Comparison of ENCODE assay signal across 26 cellular contexts in genomic region chr15:57671636-57672035, GRCh38. TPM values are rescaled to one million over a fixed set of nuclear protein-coding genes. Genes with fewer than 3 reads are reported as not detected.
DNase-seq lines count a peak whose midpoint lies in the region; ATAC-seq, FAIRE-seq and TF ChIP-seq lines count a peak whose summit lies in the region.
"Had no signal": no experiment of that assay in that cellular context is flagged by ENCODE, and none has a peak within 500 bp of the region (broad histone marks: within the 10 kb centered on the region; RNA-seq: fewer than 3 reads in every experiment).

No MANE protein-coding gene starts in this region.

- H3K9ac ChIP-seq in mammary epithelial cell (ENCODE audit: insufficient read depth, low read length) (no peak overlapping the region), kidney (ENCODE audit: low read length in 2 of 2) (no peak overlapping the region)

- peak overlapping the region; percentile 49 for H3K27ac Mint-ChIP-seq in MCF 10A (ENCODE audit: low read depth, unreplicated experiment)

- no peaks in the 10 kb centered on the region for H3K36me3 ChIP-seq in mammary epithelial cell (ENCODE audit: insufficient read depth, low read length)
- no peaks in the 10 kb centered on the region for H3K36me3 ChIP-seq in kidney (ENCODE audit: control insufficient read depth in 1 of 2, insufficient read depth in 2 of 2, low read length in 2 of 2)
- H3K36me3 ChIP-seq in ovary = no peaks in the 10 kb centered on the region
- H3K36me3 ChIP-seq: HAP-1, SJSA1 had no signal

- H3K27me3 ChIP-seq in mammary epithelial cell (ENCODE audit: insufficient read depth, low read length) (no peaks in the 10 kb centered on the region), ovary (no peaks in the 10 kb centered on the region)

- BruUV-seq in MCF 10A (replicated peaks; lab: Mats Ljungman, UMichigan) = no TSS peak
- no TSS peak for BruUV-seq in mammary epithelial cell (replicated peaks; lab: Mats Ljungman, UMichigan)

- intact Hi-C loops in MCF 10A (cut with micrococcal nuclease) (no loop called here), mammary epithelial cell (cut with micrococcal nuclease) (no loop called here), kidney (cut with DNase I) (no loop called here), ovary (cut with DNase I) (loop anchor here in 2 of 4 donors (5.0 to 10.0 kb wide), 2 partner anchors 63 to 71 kb away; no protein-coding TSS in a partner anchor)

- H3K4me3 Mint-ChIP-seq in MCF 10A (ENCODE audit: unreplicated experiment) = no peak overlapping the region

- no peaks in the 10 kb centered on the region for H3K9me3 ChIP-seq in mammary epithelial cell (replicated peaks; ENCODE audit: insufficient read depth, low read length)
- no peaks in the 10 kb centered on the region for H3K9me3 ChIP-seq in kidney (ENCODE audit: control insufficient read depth in 1 of 2, low read length in 2 of 2)
- H3K9me3 ChIP-seq in ovary = no peaks in the 10 kb centered on the region
- H3K9me3 ChIP-seq: HAP-1, SJSA1 had no signal

- no peak for DNase-seq in MCF 10A (ENCODE audit: unreplicated experiment)
- no peak for DNase-seq in mammary epithelial cell
- no peak for DNase-seq in kidney
- no peak for DNase-seq in EL
- no peak for DNase-seq in ovary
- DNase-seq: Calu3, DMS153, GF-D8, IMR-90, KG1, MM.1S, NCI-H1417, NCI-H1694 treated with DMSO at 0.1 percent for 48 hours, NCI-H2081, NCI-H2227 treated with DMSO at 0.1 percent for 48 hours, NCI-H526 treated with DMSO at 0.1 percent for 48 hours, Right ventricle myocardium superior, RPMI8226 had no signal

- H3K4me3 ChIP-seq in mammary epithelial cell (replicated peaks in 1 of 3; ENCODE audit: insufficient read depth in 1 of 3, low read depth in 2 of 3, low read length in 3 of 3) (no peak overlapping the region), kidney (ENCODE audit: low read length in 2 of 2) (no peak overlapping the region), ovary (no peak overlapping the region)
- H3K4me3 ChIP-seq: HAP-1, SJSA1 had no signal

- TF ChIP-seq CTCF in MCF 10A (IDR thresholded peaks at IDR 0.05; ENCODE audit: unreplicated experiment) = no peak
- TF ChIP-seq CTCF in mammary epithelial cell (conservative IDR thresholded peaks at IDR 0.05 in 1 of 2, IDR thresholded peaks at IDR 0.05 in 1 of 2; ENCODE audit: extremely low read depth in 1 of 2, insufficient read depth in 1 of 2, low read depth in 1 of 2, low read length in 2 of 2) = no peak
- no peak for TF ChIP-seq CTCF in kidney (IDR thresholded peaks at IDR 0.05; ENCODE audit: borderline replicate concordance, extremely low read depth, insufficient read depth)
- TF ChIP-seq CTCF in ovary (IDR thresholded peaks at IDR 0.05) = no peak

- no peaks in the 10 kb centered on the region for H3K9me3 Mint-ChIP-seq in MCF 10A (ENCODE audit: unreplicated experiment)

- no peak for TF ChIP-seq POLR2A in ovary (IDR thresholded peaks at IDR 0.05)

- no peak overlapping the region for H2AFZ ChIP-seq in mammary epithelial cell (ENCODE audit: low read depth, low read length)

- H3K4me2 ChIP-seq in mammary epithelial cell (ENCODE audit: insufficient read depth, low read depth, low read length) = no peak overlapping the region

- in situ Hi-C loops in mammary epithelial cell (cut with MboI; ENCODE audit: low sequenced_read_pairs in 2 of 2) = no loop called here

- H3K27me3 Mint-ChIP-seq in MCF 10A (ENCODE audit: insufficient read depth, unreplicated experiment) = no peaks in the 10 kb centered on the region

- H3K4me1 ChIP-seq in mammary epithelial cell (ENCODE audit: insufficient read depth, low read length) (peaks cover 24% of the 10 kb centered on the region), kidney (ENCODE audit: control insufficient read depth in 1 of 2, insufficient read depth in 1 of 2, low read depth in 1 of 2, low read length in 2 of 2) (peaks cover 3 to 5% of the 10 kb centered on the region in 2 donors), ovary (ENCODE audit: insufficient read depth) (peaks cover 2% of the 10 kb centered on the region)
- H3K4me1 ChIP-seq: HAP-1 had no signal

- WGBS in mammary epithelial cell (ENCODE audit: low coverage, missing lambda C conversion rate) = 0% methylated on average over 1 of the region's 1 CpG
- WGBS in ovary, 3 donors = 0% methylated on average over 1 of the region's 1 CpG

- no peaks in the 10 kb centered on the region for H3K36me3 Mint-ChIP-seq in MCF 10A (ENCODE audit: insufficient read depth, unreplicated experiment)

- ATAC-seq in GM18517 (IDR thresholded peaks at IDR 0.05; ENCODE audit: unreplicated experiment) (no peak), HG02870 (IDR thresholded peaks at IDR 0.05; ENCODE audit: unreplicated experiment) (no peak)

- no peaks in the 10 kb centered on the region for H4K20me1 ChIP-seq in mammary epithelial cell (ENCODE audit: insufficient read depth, low read length)

- dilution Hi-C loops in mammary epithelial cell (cut with HindIII; ENCODE audit: low sequenced_read_pairs) = no loop called here

- FAIRE-seq in endometrium (lab: Jason Lieb, UNC) (peak; percentile 12), kidney (lab: Jason Lieb, UNC) (peak; percentile 3)
- FAIRE-seq: GM12891, GM19239 had no signal

- no peaks in the 10 kb centered on the region for H3K79me2 ChIP-seq in mammary epithelial cell (ENCODE audit: insufficient read depth, low read length)

- no peak for TF ChIP-seq EP300 in ovary (IDR thresholded peaks at IDR 0.05)

- POLR2A ChIA-PET in MCF 10A (lab: Yijun Ruan, JAX) = interaction anchor here (2.3 kb wide), 1 partner anchor 35 kb away, joined by 10 read pairs; the partner anchor contains the start of gene POLR2M

- H3K4me1 Mint-ChIP-seq in MCF 10A (ENCODE audit: insufficient read depth, unreplicated experiment) = peaks cover 21% of the 10 kb centered on the region

- H3K27ac ChIP-seq in mammary epithelial cell (ENCODE audit: insufficient read depth, low read depth, low read length) (no peak overlapping the region), kidney (ENCODE audit: low read depth in 2 of 2, low read length in 2 of 2) (no peak overlapping the region), ovary (no peak overlapping the region)
- H3K27ac ChIP-seq: 22Rv1, SJSA1 had no signal

- CTCF ChIA-PET in MCF 10A (lab: Yijun Ruan, JAX) = interaction anchor here (1.3 kb wide), 2 partner anchors 395 to 399 kb away, joined by 3 read pairs; no protein-coding TSS in a partner anchor
- CTCF ChIA-PET in mammary epithelial cell (lab: Charles Lee; ENCODE audit: low non-redundant PET) = no interaction called here

RNA-seq across cellular contexts. Expression of gene POLR2M, which starts 34.9 kb away (rescaled TPM):
- 84.1 and 114 TPM in 2 replicates for total RNA-seq in MCF 10A (2022)
- total RNA-seq in mammary epithelial cell = 100 to 1,000 TPM in 1 of 2 donors, 10 to 100 TPM in 1; 82.9 to 109 TPM
- 51.3 TPM for polyA plus RNA-seq in mammary epithelial cell
- polyA minus RNA-seq in mammary epithelial cell = 70.1 TPM
- 77.0 TPM for total RNA-seq in kidney
- polyA plus RNA-seq in kidney (ENCODE audit: insufficient read depth, low read depth, low replicate concordance) = 16.5 TPM
- 100 to 1,000 TPM in 4 of 7 donors, 10 to 100 TPM in 3; 82.8 to 510 (median 113) TPM for total RNA-seq in ovary
- polyA plus RNA-seq in ovary = 100 to 1,000 TPM in 1 of 2 donors, 10 to 100 TPM in 1; 47.1 to 166 TPM
